In genomic region chr14:94636744-94637412, GRCh38 we compare ENCODE assay signal across 1 cellular context.
A peak's percentile ranks its signal among the peaks of the same experiment; 100 is the strongest.
TF ChIP-seq lines count a peak whose summit lies in the region.

No MANE protein-coding gene starts in this region.

TF ChIP-seq in HepG2, 621 proteins besides CTCF, POLR2A, EP300 and RAD21 (continued from another document and continues in another):
- TF ChIP-seq HIC2 (CRISPR knock-in tag; IDR thresholded peaks at IDR 0.05; ENCODE audit: low read depth) (peak; percentile 62; the same call in 1 of the 2 replicates), ATM (IDR thresholded peaks at IDR 0.05; ENCODE audit: borderline replicate concordance) (no peak), HNF4G (IDR thresholded peaks at IDR 0.05; ENCODE audit: borderline replicate concordance, low read depth, low read length) (peak; percentile 60), HNF4G (CRISPR knock-in tag; IDR thresholded peaks at IDR 0.05; ENCODE audit: borderline replicate concordance, low read depth) (no peak), SAFB2 (CRISPR knock-in tag; IDR thresholded peaks at IDR 0.05; ENCODE audit: borderline replicate concordance, low read depth) (no peak), GLMP (CRISPR knock-in tag; IDR thresholded peaks at IDR 0.05; ENCODE audit: borderline replicate concordance) (no peak), CREM (IDR thresholded peaks at IDR 0.05) (peak; percentile 86), CREM (CRISPR knock-in tag; IDR thresholded peaks at IDR 0.05) (no peak), POLR2G (IDR thresholded peaks at IDR 0.05; ENCODE audit: low read depth, low read length) (no peak), ZNF569 (CRISPR knock-in tag; IDR thresholded peaks at IDR 0.05; ENCODE audit: borderline replicate concordance) (no peak), RFXANK (CRISPR knock-in tag; IDR thresholded peaks at IDR 0.05) (no peak), ZNF12 (CRISPR knock-in tag; IDR thresholded peaks at IDR 0.05) (no peak), ATF5 (CRISPR knock-in tag; IDR thresholded peaks at IDR 0.05; ENCODE audit: low read depth) (no peak), ZNF547 (CRISPR knock-in tag; IDR thresholded peaks at IDR 0.05) (no peak), ZNF598 (CRISPR knock-in tag; IDR thresholded peaks at IDR 0.05; ENCODE audit: borderline replicate concordance) (no peak), BCL6 (CRISPR knock-in tag; IDR thresholded peaks at IDR 0.05) (peak; percentile 95), MEIS1 (CRISPR knock-in tag; IDR thresholded peaks at IDR 0.05; ENCODE audit: borderline replicate concordance) (no peak), KMT2A (CRISPR knock-in tag; IDR thresholded peaks at IDR 0.05) (no peak), ADNP (CRISPR knock-in tag; IDR thresholded peaks at IDR 0.05) (no peak), EHMT2 (IDR thresholded peaks at IDR 0.05; ENCODE audit: borderline replicate concordance, low read depth, low read length) (no peak), NR2F6 (IDR thresholded peaks at IDR 0.05) (peak; percentile 95), NR2F6 (CRISPR knock-in tag; IDR thresholded peaks at IDR 0.05) (peak; percentile 91), PAF1 (CRISPR knock-in tag; IDR thresholded peaks at IDR 0.05) (no peak), KDM5B (CRISPR knock-in tag; IDR thresholded peaks at IDR 0.05; ENCODE audit: borderline replicate concordance) (no peak), ZNF331 (CRISPR knock-in tag; IDR thresholded peaks at IDR 0.05) (no peak; the same call in 1 of the 2 replicates), ZNF7 (CRISPR knock-in tag; IDR thresholded peaks at IDR 0.05) (no peak), MLLT10 (CRISPR knock-in tag; IDR thresholded peaks at IDR 0.05) (no peak), MXD1 (CRISPR knock-in tag; IDR thresholded peaks at IDR 0.05) (no peak), ZNF784 (CRISPR knock-in tag; IDR thresholded peaks at IDR 0.05; ENCODE audit: borderline replicate concordance) (no peak), NR2F1 (CRISPR knock-in tag; IDR thresholded peaks at IDR 0.05) (peak; percentile 23 to 58; a peak in 1 of 4 replicates), PAWR (CRISPR knock-in tag; IDR thresholded peaks at IDR 0.05; ENCODE audit: borderline replicate concordance) (no peak), ZNF430 (CRISPR knock-in tag; IDR thresholded peaks at IDR 0.05) (no peak)
- TF ChIP-seq, protein P1, sequence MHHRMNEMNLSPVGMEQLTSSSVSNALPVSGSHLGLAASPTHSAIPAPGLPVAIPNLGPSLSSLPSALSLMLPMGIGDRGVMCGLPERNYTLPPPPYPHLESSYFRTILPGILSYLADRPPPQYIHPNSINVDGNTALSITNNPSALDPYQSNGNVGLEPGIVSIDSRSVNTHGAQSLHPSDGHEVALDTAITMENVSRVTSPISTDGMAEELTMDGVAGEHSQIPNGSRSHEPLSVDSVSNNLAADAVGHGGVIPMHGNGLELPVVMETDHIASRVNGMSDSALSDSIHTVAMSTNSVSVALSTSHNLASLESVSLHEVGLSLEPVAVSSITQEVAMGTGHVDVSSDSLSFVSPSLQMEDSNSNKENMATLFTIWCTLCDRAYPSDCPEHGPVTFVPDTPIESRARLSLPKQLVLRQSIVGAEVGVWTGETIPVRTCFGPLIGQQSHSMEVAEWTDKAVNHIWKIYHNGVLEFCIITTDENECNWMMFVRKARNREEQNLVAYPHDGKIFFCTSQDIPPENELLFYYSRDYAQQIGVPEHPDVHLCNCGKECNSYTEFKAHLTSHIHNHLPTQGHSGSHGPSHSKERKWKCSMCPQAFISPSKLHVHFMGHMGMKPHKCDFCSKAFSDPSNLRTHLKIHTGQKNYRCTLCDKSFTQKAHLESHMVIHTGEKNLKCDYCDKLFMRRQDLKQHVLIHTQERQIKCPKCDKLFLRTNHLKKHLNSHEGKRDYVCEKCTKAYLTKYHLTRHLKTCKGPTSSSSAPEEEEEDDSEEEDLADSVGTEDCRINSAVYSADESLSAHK (CRISPR knock-in tag; IDR thresholded peaks at IDR 0.05; ENCODE audit: borderline replicate concordance) = no peak
- TF ChIP-seq, protein P2, sequence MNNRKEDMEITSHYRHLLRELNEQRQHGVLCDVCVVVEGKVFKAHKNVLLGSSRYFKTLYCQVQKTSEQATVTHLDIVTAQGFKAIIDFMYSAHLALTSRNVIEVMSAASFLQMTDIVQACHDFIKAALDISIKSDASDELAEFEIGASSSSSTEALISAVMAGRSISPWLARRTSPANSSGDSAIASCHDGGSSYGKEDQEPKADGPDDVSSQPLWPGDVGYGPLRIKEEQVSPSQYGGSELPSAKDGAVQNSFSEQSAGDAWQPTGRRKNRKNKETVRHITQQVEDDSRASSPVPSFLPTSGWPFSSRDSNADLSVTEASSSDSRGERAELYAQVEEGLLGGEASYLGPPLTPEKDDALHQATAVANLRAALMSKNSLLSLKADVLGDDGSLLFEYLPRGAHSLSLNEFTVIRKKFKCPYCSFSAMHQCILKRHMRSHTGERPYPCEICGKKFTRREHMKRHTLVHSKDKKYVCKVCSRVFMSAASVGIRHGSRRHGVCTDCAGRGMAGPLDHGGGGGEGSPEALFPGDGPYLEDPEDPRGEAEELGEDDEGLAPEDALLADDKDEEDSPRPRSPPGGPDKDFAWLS (CRISPR knock-in tag; IDR thresholded peaks at IDR 0.05; ENCODE audit: borderline replicate concordance) = no peak
- TF ChIP-seq, protein P3, sequence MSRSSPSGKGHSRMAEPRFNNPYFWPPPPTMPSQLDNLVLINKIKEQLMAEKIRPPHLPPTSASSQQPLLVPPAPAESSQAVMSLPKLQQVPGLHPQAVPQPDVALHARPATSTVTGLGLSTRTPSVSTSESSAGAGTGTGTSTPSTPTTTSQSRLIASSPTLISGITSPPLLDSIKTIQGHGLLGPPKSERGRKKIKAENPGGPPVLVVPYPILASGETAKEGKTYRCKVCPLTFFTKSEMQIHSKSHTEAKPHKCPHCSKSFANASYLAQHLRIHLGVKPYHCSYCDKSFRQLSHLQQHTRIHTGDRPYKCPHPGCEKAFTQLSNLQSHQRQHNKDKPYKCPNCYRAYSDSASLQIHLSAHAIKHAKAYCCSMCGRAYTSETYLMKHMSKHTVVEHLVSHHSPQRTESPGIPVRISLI (CRISPR knock-in tag; IDR thresholded peaks at IDR 0.05; ENCODE audit: borderline replicate concordance) = 0 out of 2 replicates have a peak, but pooled peaks have one; percentile 19
- TF ChIP-seq, protein P4, sequence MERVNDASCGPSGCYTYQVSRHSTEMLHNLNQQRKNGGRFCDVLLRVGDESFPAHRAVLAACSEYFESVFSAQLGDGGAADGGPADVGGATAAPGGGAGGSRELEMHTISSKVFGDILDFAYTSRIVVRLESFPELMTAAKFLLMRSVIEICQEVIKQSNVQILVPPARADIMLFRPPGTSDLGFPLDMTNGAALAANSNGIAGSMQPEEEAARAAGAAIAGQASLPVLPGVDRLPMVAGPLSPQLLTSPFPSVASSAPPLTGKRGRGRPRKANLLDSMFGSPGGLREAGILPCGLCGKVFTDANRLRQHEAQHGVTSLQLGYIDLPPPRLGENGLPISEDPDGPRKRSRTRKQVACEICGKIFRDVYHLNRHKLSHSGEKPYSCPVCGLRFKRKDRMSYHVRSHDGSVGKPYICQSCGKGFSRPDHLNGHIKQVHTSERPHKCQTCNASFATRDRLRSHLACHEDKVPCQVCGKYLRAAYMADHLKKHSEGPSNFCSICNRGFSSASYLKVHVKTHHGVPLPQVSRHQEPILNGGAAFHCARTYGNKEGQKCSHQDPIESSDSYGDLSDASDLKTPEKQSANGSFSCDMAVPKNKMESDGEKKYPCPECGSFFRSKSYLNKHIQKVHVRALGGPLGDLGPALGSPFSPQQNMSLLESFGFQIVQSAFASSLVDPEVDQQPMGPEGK (CRISPR knock-in tag; IDR thresholded peaks at IDR 0.05) = no peak
- TF ChIP-seq, protein P5, sequence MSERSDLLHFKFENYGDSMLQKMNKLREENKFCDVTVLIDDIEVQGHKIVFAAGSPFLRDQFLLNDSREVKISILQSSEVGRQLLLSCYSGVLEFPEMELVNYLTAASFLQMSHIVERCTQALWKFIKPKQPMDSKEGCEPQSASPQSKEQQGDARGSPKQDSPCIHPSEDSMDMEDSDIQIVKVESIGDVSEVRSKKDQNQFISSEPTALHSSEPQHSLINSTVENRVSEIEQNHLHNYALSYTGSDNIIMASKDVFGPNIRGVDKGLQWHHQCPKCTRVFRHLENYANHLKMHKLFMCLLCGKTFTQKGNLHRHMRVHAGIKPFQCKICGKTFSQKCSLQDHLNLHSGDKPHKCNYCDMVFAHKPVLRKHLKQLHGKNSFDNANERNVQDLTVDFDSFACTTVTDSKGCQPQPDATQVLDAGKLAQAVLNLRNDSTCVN (CRISPR knock-in tag; IDR thresholded peaks at IDR 0.05; ENCODE audit: borderline replicate concordance) = no peak
- TF ChIP-seq, protein P6, sequence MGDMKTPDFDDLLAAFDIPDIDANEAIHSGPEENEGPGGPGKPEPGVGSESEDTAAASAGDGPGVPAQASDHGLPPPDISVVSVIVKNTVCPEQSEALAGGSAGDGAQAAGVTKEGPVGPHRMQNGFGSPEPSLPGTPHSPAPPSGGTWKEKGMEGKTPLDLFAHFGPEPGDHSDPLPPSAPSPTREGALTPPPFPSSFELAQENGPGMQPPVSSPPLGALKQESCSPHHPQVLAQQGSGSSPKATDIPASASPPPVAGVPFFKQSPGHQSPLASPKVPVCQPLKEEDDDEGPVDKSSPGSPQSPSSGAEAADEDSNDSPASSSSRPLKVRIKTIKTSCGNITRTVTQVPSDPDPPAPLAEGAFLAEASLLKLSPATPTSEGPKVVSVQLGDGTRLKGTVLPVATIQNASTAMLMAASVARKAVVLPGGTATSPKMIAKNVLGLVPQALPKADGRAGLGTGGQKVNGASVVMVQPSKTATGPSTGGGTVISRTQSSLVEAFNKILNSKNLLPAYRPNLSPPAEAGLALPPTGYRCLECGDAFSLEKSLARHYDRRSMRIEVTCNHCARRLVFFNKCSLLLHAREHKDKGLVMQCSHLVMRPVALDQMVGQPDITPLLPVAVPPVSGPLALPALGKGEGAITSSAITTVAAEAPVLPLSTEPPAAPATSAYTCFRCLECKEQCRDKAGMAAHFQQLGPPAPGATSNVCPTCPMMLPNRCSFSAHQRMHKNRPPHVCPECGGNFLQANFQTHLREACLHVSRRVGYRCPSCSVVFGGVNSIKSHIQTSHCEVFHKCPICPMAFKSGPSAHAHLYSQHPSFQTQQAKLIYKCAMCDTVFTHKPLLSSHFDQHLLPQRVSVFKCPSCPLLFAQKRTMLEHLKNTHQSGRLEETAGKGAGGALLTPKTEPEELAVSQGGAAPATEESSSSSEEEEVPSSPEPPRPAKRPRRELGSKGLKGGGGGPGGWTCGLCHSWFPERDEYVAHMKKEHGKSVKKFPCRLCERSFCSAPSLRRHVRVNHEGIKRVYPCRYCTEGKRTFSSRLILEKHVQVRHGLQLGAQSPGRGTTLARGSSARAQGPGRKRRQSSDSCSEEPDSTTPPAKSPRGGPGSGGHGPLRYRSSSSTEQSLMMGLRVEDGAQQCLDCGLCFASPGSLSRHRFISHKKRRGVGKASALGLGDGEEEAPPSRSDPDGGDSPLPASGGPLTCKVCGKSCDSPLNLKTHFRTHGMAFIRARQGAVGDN (CRISPR knock-in tag; IDR thresholded peaks at IDR 0.05) = no peak
- TF ChIP-seq, protein P7, sequence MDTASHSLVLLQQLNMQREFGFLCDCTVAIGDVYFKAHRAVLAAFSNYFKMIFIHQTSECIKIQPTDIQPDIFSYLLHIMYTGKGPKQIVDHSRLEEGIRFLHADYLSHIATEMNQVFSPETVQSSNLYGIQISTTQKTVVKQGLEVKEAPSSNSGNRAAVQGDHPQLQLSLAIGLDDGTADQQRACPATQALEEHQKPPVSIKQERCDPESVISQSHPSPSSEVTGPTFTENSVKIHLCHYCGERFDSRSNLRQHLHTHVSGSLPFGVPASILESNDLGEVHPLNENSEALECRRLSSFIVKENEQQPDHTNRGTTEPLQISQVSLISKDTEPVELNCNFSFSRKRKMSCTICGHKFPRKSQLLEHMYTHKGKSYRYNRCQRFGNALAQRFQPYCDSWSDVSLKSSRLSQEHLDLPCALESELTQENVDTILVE (CRISPR knock-in tag; IDR thresholded peaks at IDR 0.05) = no peak
